Comparison of ENCODE assay signal across 9 cellular contexts in genomic region chr2:46294185-46294836, GRCh38. TPM values are rescaled to one million over a fixed set of nuclear protein-coding genes. Genes with fewer than 3 reads are reported as not detected.
DNase-seq lines count a peak whose midpoint lies in the region; ATAC-seq and TF ChIP-seq lines count a peak whose summit lies in the region.
"Had no signal": no experiment of that assay in that cellular context is flagged by ENCODE, and none has a peak within 500 bp of the region (broad histone marks: within the 10 kb centered on the region; RNA-seq: fewer than 3 reads in every experiment).

No MANE protein-coding gene starts in this region.

- in situ Hi-C loops in brain microvascular endothelial cell (cut with HindIII; ENCODE audit: low pct_ligation_motif_present, low sequenced_read_pairs): no loop called here

- H3K36me3 Mint-ChIP-seq in osteocyte (ENCODE audit: unreplicated experiment): no peaks in the 10 kb centered on the region
- H3K36me3 Mint-ChIP-seq: CD8-positive, alpha-beta T cell had no signal

- H3K9me3 Mint-ChIP-seq in osteocyte (ENCODE audit: unreplicated experiment): no peaks in the 10 kb centered on the region
- H3K9me3 Mint-ChIP-seq: CD8-positive, alpha-beta T cell had no signal

- no peak overlapping the region for H3K27ac Mint-ChIP-seq in osteocyte (ENCODE audit: unreplicated experiment)
- H3K27ac Mint-ChIP-seq: CD8-positive, alpha-beta T cell had no signal

- TF ChIP-seq CTCF in brain microvascular endothelial cell (IDR thresholded peaks at IDR 0.05; ENCODE audit: low read depth, low read length, missing control alignments) (peak; percentile 63), osteocyte (IDR thresholded peaks at IDR 0.05) (peak; percentile 51)

- DNase-seq in NCI-H82 (lab: John Stamatoyannopoulos, UW) (peak; percentile 42), NCI-H82 treated with DMSO at 0.1 percent for 48 hours (lab: John Stamatoyannopoulos, UW; ENCODE audit: unreplicated experiment) (no peak), NAMALWA (ENCODE audit: low spot score) (peak; percentile 29), brain microvascular endothelial cell (no peak), osteocyte (ENCODE audit: extremely low spot score, unreplicated experiment) (no peak), NK-92 (lab: John Stamatoyannopoulos, UW; ENCODE audit: unreplicated experiment) (no peak)

- ATAC-seq in HG02840 (IDR thresholded peaks at IDR 0.05; ENCODE audit: low FRiP score, unreplicated experiment): no peak
- ATAC-seq in GM21528 (IDR thresholded peaks at IDR 0.05; ENCODE audit: low FRiP score, unreplicated experiment): no peak
- ATAC-seq: CD8-positive, alpha-beta T cell had no signal

- no peak overlapping the region for H3K4me3 Mint-ChIP-seq in osteocyte (ENCODE audit: unreplicated experiment)
- H3K4me3 Mint-ChIP-seq: CD8-positive, alpha-beta T cell had no signal

- no peak overlapping the region for H3K27ac ChIP-seq in brain microvascular endothelial cell

- peaks cover 17% of the 10 kb centered on the region for H3K4me1 Mint-ChIP-seq in osteocyte (ENCODE audit: unreplicated experiment)

- H3K4me3 ChIP-seq in brain microvascular endothelial cell (ENCODE audit: low read depth, low read length): no peak overlapping the region

- H3K27me3 ChIP-seq in brain microvascular endothelial cell (replicated peaks): no peaks in the 10 kb centered on the region

- peaks cover 51% of the 10 kb centered on the region for H3K27me3 Mint-ChIP-seq in osteocyte (ENCODE audit: unreplicated experiment)

- H3K36me3 ChIP-seq in brain microvascular endothelial cell (replicated peaks): no peaks in the 10 kb centered on the region

RNA-seq across cellular contexts. Expression of gene EPAS1, which starts 2.9 kb away (rescaled TPM):
- 11.0 and 14.1 TPM in 2 replicates for total RNA-seq in osteocyte

Comparison
In these comparisons a context has a peak if more than half of its experiments do, and no peak if none do; other contexts are left out.
1. DNase-seq: peak in NCI-H82 (single experiment) and NAMALWA (single experiment); none in NCI-H82 treated with DMSO at 0.1 percent for 48 hours (single experiment), brain microvascular endothelial cell (single experiment), osteocyte (single experiment) and NK-92 (single experiment).